Comparison of ENCODE assay signal across 24 cellular contexts in the genomic region with DNA sequence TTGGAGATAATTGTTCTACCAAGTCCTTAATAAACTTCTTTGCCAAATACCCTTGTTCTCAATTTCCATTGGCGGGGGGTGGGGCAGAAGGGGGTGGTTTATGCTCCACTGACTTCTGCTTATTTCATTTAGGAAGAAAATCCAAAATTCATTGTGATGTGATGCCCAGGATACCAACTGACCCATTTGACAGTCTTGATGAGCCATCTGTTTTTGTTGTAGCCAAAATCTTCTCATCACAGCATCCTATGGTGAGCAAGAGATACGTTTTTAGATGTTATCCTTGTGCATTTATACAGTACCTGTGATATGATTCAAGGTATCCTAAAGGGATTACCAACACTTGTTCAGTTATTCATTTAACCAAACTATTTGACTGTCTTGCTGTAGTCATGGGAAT.
"Had no signal": no experiment of that assay in that cellular context is flagged by ENCODE, and none has a peak within 500 bp of the region (broad histone marks: within the 10 kb centered on the region; RNA-seq: fewer than 3 reads in every experiment).

No MANE protein-coding gene starts in this region.

- H3K4me1 ChIP-seq: stomach, suprapubic skin, testis, thyroid gland, tibial artery, transverse colon, upper lobe of left lung, upper lobe of right lung, uterus, vagina had no signal

- H3K27ac ChIP-seq: stomach, suprapubic skin, testis, thoracic aorta, thyroid gland, tibial artery, tibial nerve, transverse colon, upper lobe of left lung, upper lobe of right lung, uterus, vagina had no signal

- DNase-seq: stimulated activated CD4-positive, alpha-beta T cell treated with anti-CD3 and anti-CD28 coated beads, Interleukin-2, amount 100 ng/mL, for 48 hours; stimulated activated CD4-positive, alpha-beta T cell treated with anti-CD3 and anti-CD28 coated beads, Interleukin-4, amount 100 ng/mL, for 1 hour; stimulated activated CD4-positive, alpha-beta T cell treated with anti-CD3 and anti-CD28 coated beads, Interleukin-4, amount 100 ng/mL, for 24 hours; stimulated activated CD4-positive, alpha-beta T cell treated with anti-CD3 and anti-CD28 coated beads, Interleukin-4, amount 100 ng/mL, for 4 hours; stimulated activated CD8-positive, alpha-beta memory T cell treated with anti-CD3 and anti-CD28 coated beads, Interleukin-4, amount 100 ng/mL, for 48 hours; stimulated activated naive B cell treated with anti-CD40 and anti-IgM and Interleukin-4, amounts not matched to agents 10 μg/mL and 1 μg/mL and 100 μg/mL, for 72 hours; stimulated activated naive CD4-positive, alpha-beta T cell; stimulated activated naive CD4-positive, alpha-beta T cell treated with Interleukin-2 at 50 U/mL for 16 hours; stimulated activated naive CD8-positive, alpha-beta T cell treated with anti-CD3 and anti-CD28 coated beads, Interleukin-15, amount 100 ng/mL, for 72 hours; stimulated activated naive CD8-positive, alpha-beta T cell treated with anti-CD3 and anti-CD28 coated beads, Interleukin-15, Interleukin-2, amounts not matched to agents 100 U/mL and 50 U/mL, for 24 hours; stomach; substantia nigra; testis; thyroid gland; tibial artery; transverse colon; trophoblast cell; upper lobe of left lung; upper lobe of right lung; uterus had no signal

- H3K4me3 ChIP-seq: stomach, suprapubic skin, testis, thoracic aorta, thyroid gland, tibial artery, tibial nerve, transverse colon, upper lobe of left lung, upper lobe of right lung, uterus, vagina had no signal

- H3K36me3 ChIP-seq: stomach, suprapubic skin, thoracic aorta, thyroid gland, tibial artery, tibial nerve, transverse colon, upper lobe of left lung, upper lobe of right lung, uterus, vagina had no signal

- H3K9me3 ChIP-seq: stomach, suprapubic skin, testis, thoracic aorta, thyroid gland, tibial artery, transverse colon, upper lobe of left lung, upper lobe of right lung, uterus, vagina had no signal

- H3K27me3 ChIP-seq: stomach, suprapubic skin, testis, thyroid gland, tibial artery, tibial nerve, transverse colon, upper lobe of left lung, upper lobe of right lung, vagina had no signal
